Comparison of ENCODE assay signal across 19 cellular contexts in the genomic region with DNA sequence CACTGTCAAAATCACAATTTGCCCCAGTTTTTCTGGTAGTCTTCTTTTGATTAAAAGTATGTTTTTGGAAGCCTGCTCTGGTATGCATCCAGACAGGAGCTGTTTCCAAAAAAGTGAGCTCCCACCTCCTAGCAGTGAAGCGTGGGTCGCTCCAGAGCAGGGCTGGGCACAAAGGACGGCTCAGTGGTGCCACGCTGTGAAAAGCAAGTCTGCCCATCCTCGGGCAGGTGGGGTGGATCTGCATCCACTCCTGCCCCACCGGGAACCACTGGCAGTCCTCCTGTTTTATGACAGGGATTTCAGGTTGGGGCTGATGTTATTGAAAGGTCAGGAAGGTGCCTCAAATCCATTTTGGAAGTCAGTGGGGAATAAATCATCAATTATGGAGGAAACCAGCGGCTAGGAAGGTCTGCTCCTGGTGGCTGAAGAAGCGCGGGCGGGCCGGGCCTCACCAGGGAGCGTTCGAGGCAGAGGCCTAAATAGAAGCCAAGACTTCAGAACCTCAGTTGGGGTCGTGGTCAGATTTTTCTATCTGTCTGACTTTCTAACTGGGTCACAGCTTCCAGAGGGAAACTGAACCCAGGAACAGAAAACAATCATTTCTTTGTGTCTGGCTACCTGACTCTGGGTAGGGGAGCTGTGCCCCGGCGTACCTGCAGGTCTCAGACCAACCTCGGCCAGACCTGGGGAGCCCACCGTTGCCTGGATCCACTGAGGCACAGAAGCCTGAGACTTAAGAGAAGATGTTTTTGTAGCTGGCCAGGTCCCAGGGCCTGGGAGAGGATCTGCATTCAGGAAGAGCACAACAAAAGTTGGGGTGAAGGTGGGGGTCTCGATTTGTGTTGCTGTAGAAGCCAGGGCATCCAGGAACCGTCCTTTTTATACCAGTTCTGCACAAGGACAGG.
"Had no signal": no experiment of that assay in that cellular context is flagged by ENCODE, and none has a peak within 500 bp of the region (broad histone marks: within the 10 kb centered on the region; RNA-seq: fewer than 3 reads in every experiment).

No MANE protein-coding gene starts in this region.

- H3K4me1 Mint-ChIP-seq: activated naive CD8-positive, alpha-beta T cell treated with anti-CD3 and anti-CD28 coated beads for 36 hours; activated T-helper 17 cell treated with anti-CD3 and anti-CD28 coated beads, Interleukin-2, amount 50 U/mL, for 72 hours; nephron had no signal

- H3K27me3 ChIP-seq: thyroid gland had no signal

- H3K27ac Mint-ChIP-seq: activated naive CD8-positive, alpha-beta T cell treated with anti-CD3 and anti-CD28 coated beads for 36 hours; activated T-cell treated with anti-CD3 and anti-CD28 coated beads, Interleukin-2, amount 50 U/mL, for 24 hours; activated T-helper 17 cell treated with anti-CD3 and anti-CD28 coated beads, Interleukin-2, amount 50 U/mL, for 72 hours; nephron; stimulated activated naive CD8-positive, alpha-beta T cell treated with anti-CD3 and anti-CD28 coated beads, Interleukin-15, Interleukin-2, amounts not matched to agents 100 ng/mL and 50 ng/mL, for 24 hours had no signal

- H3K9me3 Mint-ChIP-seq: activated naive CD8-positive, alpha-beta T cell treated with anti-CD3 and anti-CD28 coated beads for 36 hours; activated T-cell treated with anti-CD3 and anti-CD28 coated beads, Interleukin-2, amount 50 U/mL, for 24 hours; activated T-helper 17 cell treated with anti-CD3 and anti-CD28 coated beads, Interleukin-2, amount 50 U/mL, for 72 hours; nephron; stimulated activated naive CD8-positive, alpha-beta T cell treated with anti-CD3 and anti-CD28 coated beads, Interleukin-15, Interleukin-2, amounts not matched to agents 100 ng/mL and 50 ng/mL, for 24 hours had no signal

- H3K4me3 ChIP-seq: cardiac muscle cell, left ventricle myocardium inferior, SK-N-MC, thyroid gland had no signal

- ATAC-seq: activated T-helper 17 cell treated with anti-CD3 and anti-CD28 coated beads, Interleukin-2, amount 50 U/mL, for 72 hours had no signal

- H3K36me3 Mint-ChIP-seq: activated naive CD8-positive, alpha-beta T cell treated with anti-CD3 and anti-CD28 coated beads for 36 hours had no signal

- H3K27ac ChIP-seq: cardiac muscle cell, epithelial cell of prostate, left ventricle myocardium inferior, SK-N-MC, thyroid gland, WERI-Rb-1 had no signal

- H3K9me3 ChIP-seq: left ventricle myocardium inferior, thyroid gland had no signal

- H3K4me1 ChIP-seq: left ventricle myocardium inferior, thyroid gland had no signal

- H3K4me3 Mint-ChIP-seq: activated naive CD8-positive, alpha-beta T cell treated with anti-CD3 and anti-CD28 coated beads for 36 hours; activated T-cell treated with anti-CD3 and anti-CD28 coated beads, Interleukin-2, amount 50 U/mL, for 24 hours; activated T-helper 17 cell treated with anti-CD3 and anti-CD28 coated beads, Interleukin-2, amount 50 U/mL, for 72 hours; nephron; stimulated activated naive CD8-positive, alpha-beta T cell treated with anti-CD3 and anti-CD28 coated beads, Interleukin-15, Interleukin-2, amounts not matched to agents 100 ng/mL and 50 ng/mL, for 24 hours had no signal

- H3K36me3 ChIP-seq: cardiac muscle cell, left ventricle myocardium inferior, thyroid gland had no signal

- DNase-seq: activated CD4-positive, alpha-beta T cell treated with anti-CD3 and anti-CD28 coated beads for 1 hour; activated CD8-positive, alpha-beta memory T cell treated with anti-CD3 and anti-CD28 coated beads for 24 hours; activated CD8-positive, alpha-beta memory T cell treated with anti-CD3 and anti-CD28 coated beads, Interleukin-2, amount 50 U/mL, for 4 hours; activated naive CD8-positive, alpha-beta T cell treated with anti-CD3 and anti-CD28 coated beads for 36 hours; activated T-cell treated with anti-CD3 and anti-CD28 coated beads, Interleukin-2, amount 50 U/mL, for 24 hours; hippocampal formation; left ventricle myocardium inferior; nucleus accumbens; stimulated activated CD4-positive, alpha-beta T cell treated with anti-CD3 and anti-CD28 coated beads, Interleukin-4, amount 100 ng/mL, for 24 hours; substantia nigra; SW 1271; thyroid gland; WERI-Rb-1 had no signal
